Comparison of ENCODE assay signal across 8 cellular contexts in genomic region chr19:36008336-36008978, GRCh38. TPM values are rescaled to one million over a fixed set of nuclear protein-coding genes. Genes with fewer than 3 reads are reported as not detected.
A peak's percentile ranks its signal among the peaks of the same experiment; 100 is the strongest.
DNase-seq lines count a peak whose midpoint lies in the region; ATAC-seq and TF ChIP-seq lines count a peak whose summit lies in the region.

TSS of gene SYNE4 (minus strand) at chr19:36008813. CDS start at chr19:36008681, 132 bp downstream.

- H3K4me3 ChIP-seq in HUES6 (ENCODE audit: low read depth, low read length) (peak within 1 kb of the TSS; percentile 53), brain microvascular endothelial cell (ENCODE audit: low read depth, low read length) (peak within 1 kb of the TSS; percentile 42), right lobe of liver (peak within 1 kb of the TSS; percentile 54 to 71 (median 69)), uterus (peak within 1 kb of the TSS; percentile 22 to 42)

- peak within 1 kb of the TSS; percentile 93 for H3K27ac ChIP-seq in 22Rv1
- H3K27ac ChIP-seq in HUES6 (ENCODE audit: low read depth, low read length), result no peak within 1 kb of the TSS
- no peak within 1 kb of the TSS for H3K27ac ChIP-seq in brain microvascular endothelial cell
- peak within 1 kb of the TSS; percentile 44 to 78 (median 51) for H3K27ac ChIP-seq in right lobe of liver
- H3K27ac ChIP-seq in uterus, result peak within 1 kb of the TSS; percentile 23 to 67

- DNase-seq in brain microvascular endothelial cell (no peak), right lobe of liver (peak; percentile 85 to 91 (median 90)), uterus (no peak), NCI-H226 (no peak)

- no peaks in the 10 kb centered on the region for H3K36me3 ChIP-seq in HUES6 (ENCODE audit: control insufficient read depth, insufficient read depth, low read length)
- H3K36me3 ChIP-seq in brain microvascular endothelial cell (replicated peaks), result no peaks in the 10 kb centered on the region
- peaks cover 0 to 3% (median 0%) of the 10 kb centered on the region in 4 donors for H3K36me3 ChIP-seq in right lobe of liver
- H3K36me3 ChIP-seq in uterus, result no peaks in the 10 kb centered on the region

- intact Hi-C loops in right lobe of liver (cut with DNase I), result no loop called here
- intact Hi-C loops in uterus (cut with DNase I; ENCODE audit: low total_unique reads), result no loop called here

- ATAC-seq in right lobe of liver (peak; percentile 85 to 93 (median 90)), HG03457 (IDR thresholded peaks at IDR 0.05; ENCODE audit: unreplicated experiment) (no peak), HG03097 (IDR thresholded peaks at IDR 0.05; ENCODE audit: low FRiP score, unreplicated experiment) (no peak)

- TF ChIP-seq CTCF in 22Rv1 (IDR thresholded peaks at IDR 0.05) (no peak), brain microvascular endothelial cell (IDR thresholded peaks at IDR 0.05; ENCODE audit: low read depth, low read length, missing control alignments) (no peak), right lobe of liver (IDR thresholded peaks at IDR 0.05) (no peak), uterus (IDR thresholded peaks at IDR 0.05) (no peak)

- H3K4me1 ChIP-seq in HUES6 (ENCODE audit: control insufficient read depth, insufficient read depth, low read length) (peaks cover 11% of the 10 kb centered on the region), right lobe of liver (peaks cover 0 to 18% (median 2%) of the 10 kb centered on the region in 4 donors), uterus (peaks cover 0 to 5% of the 10 kb centered on the region in 2 donors)

- H3K27me3 ChIP-seq in HUES6 (ENCODE audit: control insufficient read depth, insufficient read depth, low read length), result no peaks in the 10 kb centered on the region
- H3K27me3 ChIP-seq in brain microvascular endothelial cell (replicated peaks), result no peaks in the 10 kb centered on the region
- no peaks in the 10 kb centered on the region for H3K27me3 ChIP-seq in right lobe of liver
- no peaks in the 10 kb centered on the region for H3K27me3 ChIP-seq in uterus

- TF ChIP-seq POLR2A in right lobe of liver (IDR thresholded peaks at IDR 0.05) (peak; percentile 60), uterus (IDR thresholded peaks at IDR 0.05) (no peak)

- H3K9ac ChIP-seq in HUES6 (ENCODE audit: low read length), result peak within 1 kb of the TSS; percentile 25

- 54% methylated on average over 3 of the region's 19 CpGs for WGBS in right lobe of liver (ENCODE audit: insufficient coverage, low coverage, low lambda C conversion rate, missing lambda C conversion rate)

- in situ Hi-C loops in brain microvascular endothelial cell (cut with HindIII; ENCODE audit: low pct_ligation_motif_present, low sequenced_read_pairs), result no loop called here

- no peaks in the 10 kb centered on the region for H3K9me3 ChIP-seq in HUES6 (ENCODE audit: control insufficient read depth, insufficient read depth, low read depth, low read length)
- H3K9me3 ChIP-seq in right lobe of liver, result no peaks in the 10 kb centered on the region
- H3K9me3 ChIP-seq in uterus, result no peaks in the 10 kb centered on the region

RNA-seq across cellular contexts. Expression of gene SYNE4, which starts in this region (rescaled TPM):
- total RNA-seq in right lobe of liver, result 1 to 10 TPM; 3.9 to 7.5 (median 7.0) TPM
- total RNA-seq in uterus, result 1 to 10 TPM in 1 of 4 donors, under 1 TPM in 1, not detected in 2; 0.24 to 1.7 TPM

Comparison
In these comparisons a context has a peak if more than half of its experiments do, and no peak if none do; other contexts are left out.
1. H3K27ac ChIP-seq: peak in 22Rv1 (single experiment), right lobe of liver (3 of 3) and uterus (2 of 2); none in HUES6 (single experiment) and brain microvascular endothelial cell (single experiment).
2. DNase-seq: peak in right lobe of liver (3 of 3); none in brain microvascular endothelial cell (single experiment), uterus (0 of 2) and NCI-H226 (single experiment).
3. ATAC-seq: peak in right lobe of liver (4 of 4); none in HG03457 (single experiment) and HG03097 (single experiment).
4. Peak in every context shown above with its lines, with median percentiles within 50 percentile points of each other: H3K4me3 ChIP-seq.